Comparison of ENCODE assay signal across 28 cellular contexts in genomic region chr1:5570931-5571330, GRCh38.
"Had no signal": no experiment of that assay in that cellular context is flagged by ENCODE, and none has a peak within 500 bp of the region (broad histone marks: within the 10 kb centered on the region; RNA-seq: fewer than 3 reads in every experiment).

No MANE protein-coding gene starts in this region.

- H3K4me1 ChIP-seq: left ventricle myocardium inferior, parathyroid adenoma, psoas muscle, sigmoid colon, thyroid gland, upper lobe of right lung had no signal

- DNase-seq: activated CD4-positive, alpha-beta T cell treated with anti-CD3 and anti-CD28 coated beads for 36 hours; activated CD4-positive, CD25-positive, alpha-beta regulatory T cell; activated CD8-positive, alpha-beta memory T cell treated with anti-CD3 and anti-CD28 coated beads, Interleukin-2, amount 10 ng/mL, durations not matched to agents 7 days and 5 days; activated CD8-positive, alpha-beta T cell treated with anti-CD3 and anti-CD28 coated beads, Interleukin-2, amount 10 ng/mL, durations not matched to agents 7 days and 5 days; activated effector memory CD4-positive, alpha-beta T cell treated with Interleukin-2 at 50 U/mL for 16 hours; activated naive CD4-positive, alpha-beta T cell treated with Interleukin-2 at 50 U/mL for 16 hours; activated T-cell treated with anti-CD3 and anti-CD28 coated beads, Interleukin-2, amount 50 U/mL, for 48 hours; anterior cingulate cortex; dorsolateral prefrontal cortex; effector memory CD4-positive, alpha-beta T cell; foreskin fibroblast; head of caudate nucleus; left ventricle myocardium inferior; naive thymus-derived CD4-positive, alpha-beta T cell; occipital lobe; psoas muscle; sigmoid colon; stimulated activated CD4-positive, alpha-beta T cell treated with anti-CD3 and anti-CD28 coated beads, Interleukin-1b, Interleukin-23, amount 100 ng/mL, for 48 hours; stimulated activated CD4-positive, alpha-beta T cell treated with anti-CD3 and anti-CD28 coated beads, Interleukin-4, amount 100 ng/mL, for 4 hours; stimulated activated CD8-positive, alpha-beta memory T cell treated with anti-CD3 and anti-CD28 coated beads, Interleukin-4, amount 100 ng/mL, for 48 hours; stimulated activated naive CD8-positive, alpha-beta T cell treated with anti-CD3 and anti-CD28 coated beads, Interleukin-15, amount 100 ng/mL, for 72 hours; substantia nigra; thyroid gland; upper lobe of right lung had no signal

- FAIRE-seq: colon had no signal

- H3K79me2 ChIP-seq: parathyroid adenoma had no signal

- H3K27me3 ChIP-seq: sigmoid colon, thyroid gland had no signal

- H3K9me3 ChIP-seq: thyroid gland had no signal

- H3K27ac ChIP-seq: dorsolateral prefrontal cortex, left ventricle myocardium inferior, parathyroid adenoma, psoas muscle, sigmoid colon, thyroid gland, upper lobe of right lung had no signal

- H3K4me2 ChIP-seq: smooth muscle cell had no signal

- H3K36me3 ChIP-seq: left ventricle myocardium inferior, sigmoid colon, thyroid gland, upper lobe of right lung had no signal

- ATAC-seq: activated CD4-positive, alpha-beta T cell treated with anti-CD3 and anti-CD28 coated beads for 36 hours; activated CD8-positive, alpha-beta memory T cell treated with anti-CD3 and anti-CD28 coated beads, Interleukin-2, amount 10 ng/mL, durations not matched to agents 7 days and 5 days; activated CD8-positive, alpha-beta T cell treated with anti-CD3 and anti-CD28 coated beads, Interleukin-2, amount 10 ng/mL, durations not matched to agents 7 days and 5 days; naive thymus-derived CD4-positive, alpha-beta T cell; psoas muscle; stimulated activated memory B cell treated with anti-CD40 and anti-IgM and Interleukin-4, amounts not matched to agents 10 μg/mL and 1 μg/mL and 100 μg/mL, for 72 hours; stimulated activated naive CD8-positive, alpha-beta T cell treated with anti-CD3 and anti-CD28 coated beads, Interleukin-15, amount 100 ng/mL, for 72 hours; upper lobe of right lung had no signal

- H3K4me3 ChIP-seq: dorsolateral prefrontal cortex, left ventricle myocardium inferior, psoas muscle, sigmoid colon, smooth muscle cell, thyroid gland, upper lobe of right lung had no signal

- H3K9ac ChIP-seq: parathyroid adenoma had no signal

- H2AFZ ChIP-seq: parathyroid adenoma had no signal
